ENCODE assay signal across 19 cellular contexts in genomic region chr18:1149709-1150108, GRCh38.
"Had no signal": no experiment of that assay in that cellular context is flagged by ENCODE, and none has a peak within 500 bp of the region (broad histone marks: within the 10 kb centered on the region; RNA-seq: fewer than 3 reads in every experiment).

No MANE protein-coding gene starts in this region.

- ATAC-seq: foreskin keratinocyte, gastroesophageal sphincter, heart right ventricle, left cardiac atrium, left lung, left ventricle myocardium superior, lower lobe of right lung, mucosa of descending colon had no signal

- H3K4me3 Mint-ChIP-seq: mesothelial cell of epicardium, naive B cell had no signal

- H3K27me3 Mint-ChIP-seq: naive B cell had no signal

- H3K4me1 Mint-ChIP-seq: mesothelial cell of epicardium, naive B cell had no signal

- H3K27me3 ChIP-seq: dorsolateral prefrontal cortex, esophagus muscularis mucosa, foreskin keratinocyte, gastroesophageal sphincter, heart right ventricle, left lung had no signal

- H3K27ac Mint-ChIP-seq: mesothelial cell of epicardium, naive B cell had no signal

- H3K36me3 Mint-ChIP-seq: naive B cell had no signal

- H3K36me3 ChIP-seq: esophagus muscularis mucosa, gastroesophageal sphincter, heart right ventricle, left lung, lower lobe of right lung had no signal

- DNase-seq: dermis blood vessel endothelial cell; dorsolateral prefrontal cortex; effector CD4-positive, alpha-beta T cell; effector memory CD4-positive, alpha-beta T cell; foreskin keratinocyte; head of caudate nucleus; heart right ventricle; hippocampal formation; left cardiac atrium; left lung; left ventricle myocardium superior; lower lobe of right lung; mesenchymal stem cell; mucosa of descending colon; naive B cell had no signal

- H3K27ac ChIP-seq: coronary artery, dorsolateral prefrontal cortex, esophagus muscularis mucosa, foreskin keratinocyte, gastroesophageal sphincter, heart right ventricle, left lung, lower lobe of right lung had no signal

- H3K4me3 ChIP-seq: coronary artery, dorsolateral prefrontal cortex, esophagus muscularis mucosa, gastroesophageal sphincter, heart right ventricle, left lung, lower lobe of right lung, mucosa of descending colon had no signal

- H3K4me1 ChIP-seq: esophagus muscularis mucosa, foreskin keratinocyte, gastroesophageal sphincter, heart right ventricle, left lung, lower lobe of right lung had no signal
